32 cellular contexts compared by ENCODE assay signal in the genomic region with DNA sequence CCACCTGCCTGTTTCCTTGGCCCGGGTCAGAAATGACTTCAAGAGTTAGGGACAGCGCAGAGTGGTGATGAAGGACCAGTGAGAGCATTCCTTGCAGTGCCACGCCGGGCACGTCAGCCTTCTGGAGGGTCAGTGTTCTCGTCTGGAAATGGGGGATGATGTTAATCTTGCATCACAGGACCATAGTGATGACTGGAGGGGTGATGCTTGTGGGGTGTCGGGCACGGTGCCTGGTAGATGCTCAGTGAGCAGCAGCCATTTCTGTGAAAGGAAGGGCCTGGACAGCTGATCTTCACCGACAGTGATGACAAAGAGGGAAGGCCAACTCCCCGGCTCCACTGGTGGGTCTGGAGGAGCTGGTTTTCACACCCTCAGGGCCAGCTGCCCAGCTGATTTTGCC.
"Had no signal": no experiment of that assay in that cellular context is flagged by ENCODE, and none has a peak within 500 bp of the region (broad histone marks: within the 10 kb centered on the region; RNA-seq: fewer than 3 reads in every experiment).

No MANE protein-coding gene starts in this region.

- ATAC-seq: activated CD8-positive, alpha-beta T cell treated with anti-CD3 and anti-CD28 coated beads for 36 hours; activated naive CD8-positive, alpha-beta T cell treated with anti-CD3 and anti-CD28 coated beads, Interleukin-2, amount 50 U/mL, for 24 hours; activated T-cell treated with anti-CD3 and anti-CD28 coated beads, Interleukin-2, amount 50 U/mL, for 4 hours; activated T-cell treated with anti-CD3 and anti-CD28 coated beads, Interleukin-2, amount 50 U/mL, for 72 hours; activated T-helper 17 cell treated with anti-CD3 and anti-CD28 coated beads, Interleukin-2, amount 50 U/mL, for 72 hours; body of pancreas had no signal

- DNase-seq: activated B cell treated with CpG ODN at 0.5 μM for 24 hours; activated CD4-positive, alpha-beta memory T cell treated with anti-CD3 and anti-CD28 coated beads for 36 hours; activated CD4-positive, alpha-beta T cell treated with anti-CD3 and anti-CD28 coated beads for 4 hours; activated CD4-positive, alpha-beta T cell treated with anti-CD3 and anti-CD28 coated beads, Interleukin-2, amount 10 ng/mL, durations not matched to agents 24 days and 14 days; activated CD4-positive, alpha-beta T cell treated with anti-CD3 and anti-CD28 coated beads, Interleukin-2, amount 50 U/mL, for 1 hour; activated CD4-positive, alpha-beta T cell treated with anti-CD3 and anti-CD28 coated beads, Interleukin-2, amount 50 U/mL, for 4 hours; activated CD4-positive, CD25-positive, alpha-beta regulatory T cell treated with anti-CD3 and anti-CD28 coated beads, Interleukin-2, amount 50 U/mL, for 72 hours; activated CD8-positive, alpha-beta memory T cell treated with anti-CD3 and anti-CD28 coated beads, Interleukin-2, amount 50 U/mL, for 4 hours; activated CD8-positive, alpha-beta T cell treated with anti-CD3 and anti-CD28 coated beads for 36 hours; activated effector memory CD4-positive, alpha-beta T cell treated with anti-CD3 and anti-CD28 coated beads, Interleukin-2, amount 50 U/mL, for 16 hours; activated gamma-delta T cell treated with Interleukin-2 at 50 U/mL for 16 hours; activated naive CD4-positive, alpha-beta T cell; activated naive CD4-positive, alpha-beta T cell treated with anti-CD3 and anti-CD28 coated beads for 36 hours; activated naive CD4-positive, alpha-beta T cell treated with anti-CD3 and anti-CD28 coated beads, Interleukin-2, amount 50 U/mL, for 16 hours; activated naive CD8-positive, alpha-beta T cell treated with anti-CD3 and anti-CD28 coated beads, Interleukin-2, amount 10 ng/mL, durations not matched to agents 7 days and 5 days; activated naive CD8-positive, alpha-beta T cell treated with anti-CD3 and anti-CD28 coated beads, Interleukin-2, amount 50 U/mL, for 24 hours; activated T-cell treated with anti-CD3 and anti-CD28 coated beads for 4 hours; activated T-cell treated with anti-CD3 and anti-CD28 coated beads, Interleukin-2, amount 50 U/mL, for 1 hour; activated T-cell treated with anti-CD3 and anti-CD28 coated beads, Interleukin-2, amount 50 U/mL, for 4 hours; activated T-cell treated with anti-CD3 and anti-CD28 coated beads, Interleukin-2, amount 50 U/mL, for 72 hours; aorta; body of pancreas; brain microvascular endothelial cell; SW 1271; T-helper 1 cell; T-helper 2 cell; T-helper 9 cell had no signal

- H3K9me3 ChIP-seq: body of pancreas, breast epithelium had no signal

- H3K36me3 ChIP-seq: brain microvascular endothelial cell, breast epithelium had no signal

- FAIRE-seq: astrocyte, TTC549 had no signal

- H3K27ac ChIP-seq: body of pancreas, brain microvascular endothelial cell, breast epithelium, VCaP had no signal

- H3K27me3 ChIP-seq: body of pancreas, brain microvascular endothelial cell, breast epithelium had no signal

- H3K4me3 ChIP-seq: body of pancreas, breast epithelium had no signal

- H3K4me1 ChIP-seq: body of pancreas, breast epithelium had no signal
